25 cellular contexts compared by ENCODE assay signal in the genomic region with DNA sequence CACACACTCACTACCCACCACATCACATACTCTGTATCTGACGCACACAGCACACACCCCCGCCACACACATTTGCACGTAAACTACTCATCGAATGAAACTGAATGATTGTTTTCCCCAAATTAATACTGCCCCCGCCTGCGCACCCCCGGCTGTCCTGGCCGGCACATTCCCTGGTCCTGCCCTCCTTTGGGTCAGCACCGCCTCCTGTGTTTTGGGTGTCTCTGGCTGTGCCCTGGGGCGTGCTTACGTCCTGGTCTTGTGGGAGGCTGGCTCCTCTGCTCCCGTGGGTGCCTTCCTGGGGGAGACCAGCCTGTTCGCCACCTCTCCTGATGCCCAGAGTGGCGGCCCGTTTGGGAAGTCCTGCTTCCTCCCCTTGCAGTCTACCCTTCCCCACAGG.
"Had no signal": no experiment of that assay in that cellular context is flagged by ENCODE, and none has a peak within 500 bp of the region (broad histone marks: within the 10 kb centered on the region; RNA-seq: fewer than 3 reads in every experiment).

No MANE protein-coding gene starts in this region.

- H3K9me3 ChIP-seq: breast epithelium, thoracic aorta, vagina had no signal

- H3K36me3 Mint-ChIP-seq: naive B cell, neural progenitor cell, type B pancreatic cell had no signal

- H3K4me3 ChIP-seq: breast epithelium, lung, neural progenitor cell, thoracic aorta, vagina had no signal

- H3K27me3 ChIP-seq: breast epithelium, neural progenitor cell, vagina had no signal

- H3K4me1 ChIP-seq: breast epithelium, parathyroid adenoma, vagina had no signal

- DNase-seq: activated CD4-positive, alpha-beta T cell treated with anti-CD3 and anti-CD28 coated beads for 4 hours; activated CD4-positive, alpha-beta T cell treated with anti-CD3 and anti-CD28 coated beads, Interleukin-2, amount 50 U/mL, for 48 hours; activated CD8-positive, alpha-beta memory T cell treated with anti-CD3 and anti-CD28 coated beads for 24 hours; activated naive CD8-positive, alpha-beta T cell treated with anti-CD3 and anti-CD28 coated beads, Interleukin-2, amount 50 U/mL, for 24 hours; amygdala; dermis blood vessel endothelial cell; effector CD4-positive, alpha-beta T cell; kidney glomerular epithelial cell; naive B cell; occipital lobe; right cardiac atrium; stimulated activated CD4-positive, alpha-beta T cell treated with anti-CD3 and anti-CD28 coated beads, Interleukin-12 subunit alpha, Interleukin-12 subunit beta, amount 100 ng/mL, for 4 hours; stimulated activated CD4-positive, alpha-beta T cell treated with anti-CD3 and anti-CD28 coated beads, Interleukin-4, amount 100 ng/mL, for 1 hour had no signal

- ATAC-seq: activated naive CD8-positive, alpha-beta T cell treated with anti-CD3 and anti-CD28 coated beads, Interleukin-2, amount 50 U/mL, for 24 hours; left lobe of liver had no signal

- H3K4me3 Mint-ChIP-seq: activated naive CD8-positive, alpha-beta T cell treated with anti-CD3 and anti-CD28 coated beads, Interleukin-2, amount 50 U/mL, for 24 hours; central memory CD8-positive, alpha-beta T cell; naive B cell; neural progenitor cell; stimulated activated naive CD8-positive, alpha-beta T cell treated with anti-CD3 and anti-CD28 coated beads, Interleukin-15, Interleukin-2, amounts not matched to agents 100 ng/mL and 50 ng/mL, for 24 hours; type B pancreatic cell had no signal

- H3K27me3 Mint-ChIP-seq: activated naive CD8-positive, alpha-beta T cell treated with anti-CD3 and anti-CD28 coated beads, Interleukin-2, amount 50 U/mL, for 24 hours; central memory CD8-positive, alpha-beta T cell; stimulated activated naive CD8-positive, alpha-beta T cell treated with anti-CD3 and anti-CD28 coated beads, Interleukin-15, Interleukin-2, amounts not matched to agents 100 ng/mL and 50 ng/mL, for 24 hours; type B pancreatic cell had no signal

- H3K27ac Mint-ChIP-seq: activated naive CD8-positive, alpha-beta T cell treated with anti-CD3 and anti-CD28 coated beads, Interleukin-2, amount 50 U/mL, for 24 hours; naive B cell; neural progenitor cell; stimulated activated naive CD8-positive, alpha-beta T cell treated with anti-CD3 and anti-CD28 coated beads, Interleukin-15, Interleukin-2, amounts not matched to agents 100 ng/mL and 50 ng/mL, for 24 hours; type B pancreatic cell had no signal

- H3K9me3 Mint-ChIP-seq: activated naive CD8-positive, alpha-beta T cell treated with anti-CD3 and anti-CD28 coated beads, Interleukin-2, amount 50 U/mL, for 24 hours; central memory CD8-positive, alpha-beta T cell; neural progenitor cell; stimulated activated naive CD8-positive, alpha-beta T cell treated with anti-CD3 and anti-CD28 coated beads, Interleukin-15, Interleukin-2, amounts not matched to agents 100 ng/mL and 50 ng/mL, for 24 hours; type B pancreatic cell had no signal

- H3K27ac ChIP-seq: breast epithelium, epithelial cell of prostate, neural progenitor cell, parathyroid adenoma, thoracic aorta, vagina, VCaP had no signal

- H3K4me1 Mint-ChIP-seq: naive B cell had no signal

- H3K36me3 ChIP-seq: breast epithelium, neural progenitor cell, thoracic aorta, vagina had no signal
